ENCODE assay signal across 27 cellular contexts in the genomic region with DNA sequence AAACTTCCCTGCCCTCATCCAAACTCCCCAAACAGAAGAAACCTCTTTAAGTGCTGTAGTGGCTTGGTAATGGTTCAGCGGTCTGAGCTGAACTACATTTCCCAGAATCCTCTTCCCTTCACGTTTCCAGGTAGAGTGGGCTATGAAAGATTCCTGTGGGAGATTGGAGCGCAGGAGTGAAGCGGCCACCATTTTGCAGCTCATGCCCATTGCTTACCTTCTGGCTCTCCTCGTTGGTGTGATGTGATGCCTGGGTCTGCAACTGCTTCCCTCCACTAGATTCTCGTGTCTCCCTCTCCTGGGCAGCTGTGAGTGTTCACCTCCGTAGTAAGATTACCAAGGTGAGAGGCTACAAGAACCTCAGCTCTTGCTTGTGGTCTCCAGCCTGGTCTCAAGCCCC.
DNase-seq lines count a peak whose midpoint lies in the region; ATAC-seq, FAIRE-seq and TF ChIP-seq lines count a peak whose summit lies in the region.
"Had no signal": no experiment of that assay in that cellular context is flagged by ENCODE, and none has a peak within 500 bp of the region (broad histone marks: within the 10 kb centered on the region; RNA-seq: fewer than 3 reads in every experiment).

No MANE protein-coding gene starts in this region.

- ATAC-seq in A549 (peak; percentile 51 to 54; a peak in 3 of 6 replicates), heart right ventricle (no peak), left colon (no peak)
- ATAC-seq: activated CD8-positive, alpha-beta T cell treated with anti-CD3 and anti-CD28 coated beads, Interleukin-2, amount 10 ng/mL, durations not matched to agents 7 days and 5 days; activated T-helper 17 cell treated with anti-CD3 and anti-CD28 coated beads, Interleukin-2, amount 50 U/mL, for 72 hours; body of pancreas; foreskin keratinocyte; naive thymus-derived CD8-positive, alpha-beta T cell had no signal

- no peak for TF ChIP-seq EP300 in A549 (IDR thresholded peaks at IDR 0.05)

- WGBS in A549 (ENCODE audit: missing lambda C conversion rate) = under 1% methylated on average over 7 of the region's 7 CpGs
- WGBS in endodermal cell (ENCODE audit: insufficient coverage in 1 of 2, insufficient read length in 1 of 2), 2 experiments = 73 to 85% methylated on average over 2 to 7 of the region's 7 CpGs
- 57 to 60% methylated on average over 7 of the region's 7 CpGs for WGBS in heart right ventricle, 2 donors

- no peak for TF ChIP-seq POLR2A in A549 (IDR thresholded peaks at IDR 0.05; ENCODE audit: low read length)

- peak overlapping the region; percentile 39; the same call in 2 of the 3 replicates for H3K4me2 ChIP-seq in A549
- H3K4me2 ChIP-seq: BLaER1 treated with 17β-estradiol and CSF1 and Interleukin-3, amounts not matched to agents 10 nM and 100 nM had no signal

- no peak overlapping the region for H3K9ac ChIP-seq in endodermal cell (ENCODE audit: extremely low read depth, low read length, poor library complexity, severe bottlenecking)
- H3K9ac ChIP-seq: BLaER1 treated with 17β-estradiol and CSF1 and Interleukin-3, amounts not matched to agents 10 nM and 100 nM had no signal

- TF ChIP-seq CTCF in A549 (IDR thresholded peaks at IDR 0.05) (no peak), endodermal cell (conservative IDR thresholded peaks at IDR 0.05) (peak; percentile 58), heart right ventricle (IDR thresholded peaks at IDR 0.05) (no peak)

- no peaks in the 10 kb centered on the region for H3K36me3 ChIP-seq in endodermal cell (ENCODE audit: control insufficient read depth, insufficient read depth, low read length)
- no peaks in the 10 kb centered on the region for H3K36me3 ChIP-seq in heart right ventricle
- H3K36me3 ChIP-seq: BLaER1 treated with 17β-estradiol and CSF1 and Interleukin-3, amounts not matched to agents 10 nM and 100 nM; esophagus squamous epithelium; HAP-1; transverse colon had no signal

- no peaks in the 10 kb centered on the region for H3K9me3 Mint-ChIP-seq in endodermal cell
- H3K9me3 Mint-ChIP-seq: activated T-helper 17 cell treated with anti-CD3 and anti-CD28 coated beads, Interleukin-2, amount 50 U/mL, for 72 hours had no signal

- H3K4me1 Mint-ChIP-seq in endodermal cell = no peaks in the 10 kb centered on the region
- H3K4me1 Mint-ChIP-seq: activated T-helper 17 cell treated with anti-CD3 and anti-CD28 coated beads, Interleukin-2, amount 50 U/mL, for 72 hours; naive thymus-derived CD8-positive, alpha-beta T cell had no signal

- no peaks in the 10 kb centered on the region for H3K4me1 ChIP-seq in A549
- no peaks in the 10 kb centered on the region for H3K4me1 ChIP-seq in endodermal cell (ENCODE audit: control insufficient read depth, insufficient read depth, low read length)
- H3K4me1 ChIP-seq in heart right ventricle = no peaks in the 10 kb centered on the region
- H3K4me1 ChIP-seq: BLaER1 treated with 17β-estradiol and CSF1 and Interleukin-3, amounts not matched to agents 10 nM and 100 nM; body of pancreas; esophagus squamous epithelium; foreskin keratinocyte; HAP-1; transverse colon had no signal

- H3K36me3 Mint-ChIP-seq in endodermal cell (ENCODE audit: low read depth) = no peaks in the 10 kb centered on the region

- CTCF ChIA-PET in A549 (lab: Yijun Ruan, JAX) = interaction anchor here (0.9 to 1.9 kb wide), 2 partner anchors 13 to 309 kb away, joined by 3 to 5 read pairs; no protein-coding TSS in a partner anchor

- intact Hi-C loops in heart right ventricle (cut with DNase I) (no loop called here), left colon (cut with DNase I, micrococcal nuclease) (no loop called here)

- H3K9me3 ChIP-seq in A549 = no peaks in the 10 kb centered on the region
- H3K9me3 ChIP-seq in endodermal cell (ENCODE audit: control insufficient read depth, low read length) = no peaks in the 10 kb centered on the region
- H3K9me3 ChIP-seq in heart right ventricle = no peaks in the 10 kb centered on the region
- H3K9me3 ChIP-seq: BLaER1 treated with 17β-estradiol and CSF1 and Interleukin-3, amounts not matched to agents 10 nM and 100 nM; body of pancreas; esophagus squamous epithelium; HAP-1; transverse colon had no signal

- H3K4me3 Mint-ChIP-seq in endodermal cell = peak overlapping the region; percentile 34
- H3K4me3 Mint-ChIP-seq: activated CD8-positive, alpha-beta T cell treated with anti-CD3 and anti-CD28 coated beads, Interleukin-2, amount 10 ng/mL, durations not matched to agents 7 days and 5 days; activated T-helper 17 cell treated with anti-CD3 and anti-CD28 coated beads, Interleukin-2, amount 50 U/mL, for 72 hours had no signal

- in situ Hi-C loops in Caki2 (cut with HindIII; ENCODE audit: low pct_unique_long_range_greater_than_20kb, low sequenced_read_pairs) = no loop called here

- no peak overlapping the region for H3K27ac ChIP-seq in A549
- H3K27ac ChIP-seq in endodermal cell (ENCODE audit: low read depth, low read length) = no peak overlapping the region
- H3K27ac ChIP-seq in heart right ventricle = no peak overlapping the region
- H3K27ac ChIP-seq: BLaER1 treated with 17β-estradiol and CSF1 and Interleukin-3, amounts not matched to agents 10 nM and 100 nM; body of pancreas; esophagus squamous epithelium; foreskin keratinocyte; transverse colon had no signal

- POLR2A ChIA-PET in A549 (lab: Yijun Ruan, JAX) = no interaction called here

- TF ChIP-seq RAD21 in A549 (conservative IDR thresholded peaks at IDR 0.05 in 1 of 2, IDR thresholded peaks at IDR 0.05 in 1 of 2) = no peak

- no peak for FAIRE-seq in A549 (lab: Jason Lieb, UNC)

- H3K27me3 ChIP-seq in endodermal cell (ENCODE audit: control insufficient read depth, insufficient read depth, low read length, poor library complexity, severe bottlenecking) (no peaks in the 10 kb centered on the region), heart right ventricle (peaks cover 0 to 46% (median 6%) of the 10 kb centered on the region in 7 donors)
- H3K27me3 ChIP-seq: BLaER1 treated with 17β-estradiol and CSF1 and Interleukin-3, amounts not matched to agents 10 nM and 100 nM; body of pancreas; foreskin keratinocyte had no signal

- peaks cover 1% of the 10 kb centered on the region for H3K27me3 Mint-ChIP-seq in endodermal cell (ENCODE audit: insufficient read depth)

- H3K4me3 ChIP-seq in A549 = no peak overlapping the region
- no peak overlapping the region for H3K4me3 ChIP-seq in endodermal cell (ENCODE audit: low read length)
- H3K4me3 ChIP-seq in heart right ventricle = no peak overlapping the region
- H3K4me3 ChIP-seq: BLaER1 treated with 17β-estradiol and CSF1 and Interleukin-3, amounts not matched to agents 10 nM and 100 nM; body of pancreas; esophagus squamous epithelium; HAP-1; lung; transverse colon had no signal

- peak overlapping the region; percentile 76 for H3K27ac Mint-ChIP-seq in endodermal cell
- H3K27ac Mint-ChIP-seq: activated CD8-positive, alpha-beta T cell treated with anti-CD3 and anti-CD28 coated beads, Interleukin-2, amount 10 ng/mL, durations not matched to agents 7 days and 5 days; activated T-helper 17 cell treated with anti-CD3 and anti-CD28 coated beads, Interleukin-2, amount 50 U/mL, for 72 hours; naive thymus-derived CD8-positive, alpha-beta T cell had no signal

- no peak for DNase-seq in A549 (ENCODE audit: low read depth in 1 of 2, low spot score in 1 of 2)
- peak; percentile 4 for DNase-seq in Caki2 (ENCODE audit: low read depth)
- peak; percentile 19 for DNase-seq in HuH-7 (ENCODE audit: low spot score)
- peak; percentile 67 for DNase-seq in endodermal cell
- DNase-seq in CD1c-positive myeloid dendritic cell (ENCODE audit: extremely low spot score) = no peak
- no peak for DNase-seq in activated CD4-positive, alpha-beta T cell treated with anti-CD3 and anti-CD28 coated beads, Interleukin-2, amount 50 U/mL, for 1 hour
- no peak for DNase-seq in heart right ventricle
- no peak for DNase-seq in left colon
- DNase-seq: activated CD8-positive, alpha-beta T cell treated with anti-CD3 and anti-CD28 coated beads, Interleukin-2, amount 10 ng/mL, durations not matched to agents 7 days and 5 days; activated naive CD4-positive, alpha-beta T cell treated with anti-CD3 and anti-CD28 coated beads, Interleukin-2, amount 50 U/mL, for 16 hours; body of pancreas; Calu3; esophagus squamous epithelium; foreskin keratinocyte; head of caudate nucleus; naive thymus-derived CD8-positive, alpha-beta T cell; NCI-H1436 treated with DMSO at 0.1 percent for 48 hours; NCI-H446 treated with DMSO at 0.1 percent for 48 hours; NK-92 treated with Interleukin-12 subunit alpha and Interleukin-12 subunit beta, amount 100 ng/mL, for 24 hours; nucleus accumbens; stimulated activated CD4-positive, alpha-beta T cell treated with anti-CD3 and anti-CD28 coated beads, Interleukin-4, amount 100 ng/mL, for 24 hours; T-helper 2 cell; transverse colon had no signal

TF ChIP-seq in A549, 52 proteins besides CTCF, POLR2A, EP300 and RAD21:
- no peak for TF ChIP-seq GATA3 (IDR thresholded peaks at IDR 0.05; ENCODE audit: borderline replicate concordance)
- TF ChIP-seq ZC3H11A (IDR thresholded peaks at IDR 0.05) = no peak

Comparison
In these comparisons a context has a peak if more than half of its experiments do, and no peak if none do; other contexts are left out.
1. ATAC-seq: peak in A549 (2 of 2); none in heart right ventricle (0 of 8) and left colon (single experiment).
2. DNase-seq: peak in Caki2 (single experiment), HuH-7 (single experiment) and endodermal cell (single experiment); none in A549 (0 of 2), CD1c-positive myeloid dendritic cell (single experiment), activated CD4-positive, alpha-beta T cell treated with anti-CD3 and anti-CD28 coated beads, Interleukin-2, amount 50 U/mL, for 1 hour (single experiment), heart right ventricle (0 of 2) and left colon (0 of 2).